ENCODE assay signal across 10 cellular contexts in genomic region chr7:37921876-37922275, GRCh38. TPM values are rescaled to one million over a fixed set of nuclear protein-coding genes. Genes with fewer than 3 reads are reported as not detected.
DNase-seq lines count a peak whose midpoint lies in the region; ATAC-seq and TF ChIP-seq lines count a peak whose summit lies in the region.
"Had no signal": no experiment of that assay in that cellular context is flagged by ENCODE, and none has a peak within 500 bp of the region (broad histone marks: within the 10 kb centered on the region; RNA-seq: fewer than 3 reads in every experiment).

No MANE protein-coding gene starts in this region.

- H3K4me3 Mint-ChIP-seq in activated naive CD8-positive, alpha-beta T cell treated with anti-CD3 and anti-CD28 coated beads, Interleukin-2, amount 50 U/mL, for 24 hours: peak overlapping the region; percentile 71

- DNase-seq in SK-N-SH (no peak), kidney epithelial cell (ENCODE audit: low read depth) (no peak), sigmoid colon (no peak), NCI-H774 (lab: John Stamatoyannopoulos, UW) (no peak)
- no peak for DNase-seq in activated naive CD8-positive, alpha-beta T cell treated with anti-CD3 and anti-CD28 coated beads, Interleukin-2, amount 50 U/mL, for 24 hours
- DNase-seq in activated CD4-positive, CD25-positive, alpha-beta regulatory T cell treated with anti-CD3 and anti-CD28 coated beads, Interleukin-2, amount 50 U/mL, for 72 hours: no peak

- intact Hi-C loops in sigmoid colon (cut with DNase I): no loop called here

- TF ChIP-seq EP300 in SK-N-SH (IDR thresholded peaks at IDR 0.05; ENCODE audit: borderline replicate concordance in 1 of 2, low read depth in 1 of 2, low read length in 1 of 2) (no peak), sigmoid colon (IDR thresholded peaks at IDR 0.05) (no peak)

- H4K20me1 ChIP-seq in SK-N-SH (ENCODE audit: insufficient read depth): no peaks in the 10 kb centered on the region

- H3K9ac ChIP-seq in SK-N-SH: no peak overlapping the region
- H3K9ac ChIP-seq in subcutaneous abdominal adipose tissue (ENCODE audit: low read length in 5 of 5): peak overlapping the region in 3 of 5 donors; percentile 76 to 86 (median 78)

- H2AFZ ChIP-seq in SK-N-SH (ENCODE audit: low read depth): no peak overlapping the region

- TF ChIP-seq POLR2A in sigmoid colon (IDR thresholded peaks at IDR 0.05): no peak

- H3K4me3 ChIP-seq in SK-N-SH (ENCODE audit: low read depth in 2 of 2, low read length in 1 of 2) (peak overlapping the region; percentile 74 to 94; a peak in 3 of 4 replicates), kidney epithelial cell (ENCODE audit: low read depth, low read length) (peak overlapping the region; percentile 19), subcutaneous abdominal adipose tissue (ENCODE audit: low read depth in 1 of 5, low read length in 5 of 5) (peak overlapping the region; percentile 67 to 90 (median 78)), sigmoid colon (peak overlapping the region in 2 of 4 donors; percentile 62 to 63)

- peak overlapping the region; percentile 89 for H3K4me2 ChIP-seq in SK-N-SH

- H3K27me3 ChIP-seq in SK-N-SH (ENCODE audit: insufficient read depth) (peaks cover 13% of the 10 kb centered on the region; the same call in 1 of the 2 replicates), kidney epithelial cell (ENCODE audit: control insufficient read depth, insufficient read depth, low read length) (no peaks in the 10 kb centered on the region), subcutaneous abdominal adipose tissue (ENCODE audit: control insufficient read depth in 5 of 5, insufficient read depth in 4 of 5, low read length in 5 of 5) (no peaks in the 10 kb centered on the region), sigmoid colon (peaks cover 0 to 21% (median 3%) of the 10 kb centered on the region in 3 donors)

- H3K9me3 Mint-ChIP-seq in activated naive CD8-positive, alpha-beta T cell treated with anti-CD3 and anti-CD28 coated beads, Interleukin-2, amount 50 U/mL, for 24 hours: no peaks in the 10 kb centered on the region

- POLR2A ChIA-PET in SK-N-SH (lab: Yijun Ruan, JAX): interaction anchor here (1.2 kb wide), 1 partner anchor 39 kb away, joined by 3 read pairs; no protein-coding TSS in a partner anchor

- H3K27ac ChIP-seq in SK-N-SH (ENCODE audit: low read depth in 2 of 2, low read length in 1 of 2) (no peak overlapping the region), subcutaneous abdominal adipose tissue (ENCODE audit: low read depth, low read length) (peak overlapping the region; percentile 84), sigmoid colon (no peak overlapping the region)
- H3K27ac ChIP-seq: epithelial cell of prostate had no signal

- H3K27me3 Mint-ChIP-seq in activated naive CD8-positive, alpha-beta T cell treated with anti-CD3 and anti-CD28 coated beads, Interleukin-2, amount 50 U/mL, for 24 hours: peaks cover 47% of the 10 kb centered on the region

- H3K9me2 ChIP-seq in SK-N-SH: no peaks in the 10 kb centered on the region

- no peak overlapping the region for H3K27ac Mint-ChIP-seq in activated naive CD8-positive, alpha-beta T cell treated with anti-CD3 and anti-CD28 coated beads, Interleukin-2, amount 50 U/mL, for 24 hours

- peaks cover 6% of the 10 kb centered on the region; the same call in 1 of the 2 replicates for H3K79me2 ChIP-seq in SK-N-SH (ENCODE audit: insufficient read depth)

- H3K9me3 ChIP-seq in SK-N-SH (no peaks in the 10 kb centered on the region), subcutaneous abdominal adipose tissue (ENCODE audit: control insufficient read depth in 5 of 5, low read length in 5 of 5) (peaks cover 0 to 10% (median 9%) of the 10 kb centered on the region in 5 donors), sigmoid colon (no peaks in the 10 kb centered on the region)

- TF ChIP-seq CTCF in SK-N-SH (IDR thresholded peaks at IDR 0.05) (no peak), kidney epithelial cell (IDR thresholded peaks at IDR 0.05; ENCODE audit: insufficient read depth, low read length, poor library complexity, severe bottlenecking) (no peak), sigmoid colon (IDR thresholded peaks at IDR 0.05) (no peak)

- no peaks in the 10 kb centered on the region for H3F3A ChIP-seq in SK-N-SH (replicated peaks; ENCODE audit: insufficient read depth)

- H3K36me3 ChIP-seq in SK-N-SH (replicated peaks in 1 of 2; ENCODE audit: control insufficient read depth in 1 of 2, insufficient read depth in 2 of 2, low read length in 1 of 2) (no peaks in the 10 kb centered on the region), kidney epithelial cell (ENCODE audit: control insufficient read depth, insufficient read depth, low read length) (no peaks in the 10 kb centered on the region), subcutaneous abdominal adipose tissue (ENCODE audit: control insufficient read depth in 5 of 5, insufficient read depth in 5 of 5, low read length in 5 of 5) (no peaks in the 10 kb centered on the region), sigmoid colon (no peaks in the 10 kb centered on the region)

- peaks cover 16% of the 10 kb centered on the region for H3K4me1 Mint-ChIP-seq in activated naive CD8-positive, alpha-beta T cell treated with anti-CD3 and anti-CD28 coated beads, Interleukin-2, amount 50 U/mL, for 24 hours

- no peak for TF ChIP-seq RAD21 in SK-N-SH (IDR thresholded peaks at IDR 0.05; ENCODE audit: low read length)

- CTCF ChIA-PET in SK-N-SH (lab: Yijun Ruan, JAX): interaction anchor here (0.6 to 16.2 kb wide), 14 partner anchors 8 to 449 kb away, joined by 3 to 280 read pairs (median 4); no protein-coding TSS in a partner anchor

- H3K4me1 ChIP-seq in SK-N-SH (ENCODE audit: control insufficient read depth in 1 of 2, insufficient read depth in 2 of 2, low read depth in 1 of 2, low read length in 1 of 2) (peaks cover 0 to 17% of the 10 kb centered on the region in 2 experiments; a peak in 2 of 4 replicates), subcutaneous abdominal adipose tissue (ENCODE audit: control insufficient read depth in 5 of 5, insufficient read depth in 5 of 5, low read length in 5 of 5) (peaks cover 2 to 48% (median 36%) of the 10 kb centered on the region in 5 donors), sigmoid colon (peaks cover 0 to 25% (median 10%) of the 10 kb centered on the region in 4 donors)

- no peak for ATAC-seq in SK-N-SH treated with all-trans-retinoic acid at 6 μM for 48 hours
- no peak for ATAC-seq in activated naive CD8-positive, alpha-beta T cell treated with anti-CD3 and anti-CD28 coated beads, Interleukin-2, amount 50 U/mL, for 24 hours

- 52% methylated on average over 4 of the region's 4 CpGs for WGBS in SK-N-SH (ENCODE audit: low lambda C conversion rate)
- 67 to 68% methylated on average over 4 of the region's 4 CpGs for WGBS in sigmoid colon, 2 donors

- no peaks in the 10 kb centered on the region for H3K36me3 Mint-ChIP-seq in activated naive CD8-positive, alpha-beta T cell treated with anti-CD3 and anti-CD28 coated beads, Interleukin-2, amount 50 U/mL, for 24 hours (ENCODE audit: low read depth)

TF ChIP-seq in SK-N-SH, 30 proteins besides CTCF, POLR2A, EP300 and RAD21:
- no peak for TF ChIP-seq PBX3 (IDR thresholded peaks at IDR 0.05)

TF ChIP-seq in SK-N-SH treated with all-trans-retinoic acid at 6 μM for 48 hours, 23 proteins besides CTCF, POLR2A, EP300 and RAD21 (continues in another document):
- TF ChIP-seq CREB5 (CRISPR knock-in tag; IDR thresholded peaks at IDR 0.05; ENCODE audit: low read depth) (no peak), PATZ1 (CRISPR knock-in tag; IDR thresholded peaks at IDR 0.05; ENCODE audit: borderline replicate concordance) (no peak), TOX (CRISPR knock-in tag; IDR thresholded peaks at IDR 0.05; ENCODE audit: borderline replicate concordance) (no peak), ZNF565 (CRISPR knock-in tag; conservative IDR thresholded peaks at IDR 0.05; ENCODE audit: low read depth) (no peak), ARNTL (CRISPR knock-in tag; IDR thresholded peaks at IDR 0.05; ENCODE audit: borderline replicate concordance, low read depth) (no peak), PPARA (CRISPR knock-in tag; IDR thresholded peaks at IDR 0.05; ENCODE audit: borderline replicate concordance) (no peak), ZNF8 (CRISPR knock-in tag; IDR thresholded peaks at IDR 0.05) (no peak)

RNA-seq across cellular contexts. Expression of gene EPDR1, which starts 1.4 kb away (rescaled TPM):
- polyA plus RNA-seq in SK-N-SH (2012; rRNA removed) (7.4 and 10.9 TPM in 2 replicates), sigmoid colon (1 to 10 TPM; 4.2 to 5.8 (median 5.5) TPM)
- 10.4 and 11.6 TPM in 2 replicates for polyA plus RNA-seq in SK-N-SH (2012; cell fraction: cytosol; rRNA removed)
- 6.5 and 8.3 TPM in 2 replicates for polyA plus RNA-seq in SK-N-SH (2012; cell fraction: nucleus; rRNA removed)
- total RNA-seq in kidney epithelial cell (26.4 and 44.1 TPM in 2 replicates), sigmoid colon (10 to 100 TPM in 3 of 4 donors, 1 to 10 TPM in 1; 9.2 to 20.9 (median 13.9) TPM)

RNA-seq across cellular contexts. Expression of gene SFRP4, which starts 5.3 kb away (rescaled TPM):
- polyA plus RNA-seq in SK-N-SH (2012; rRNA removed) (0.03 TPM in 1 of 2 replicates, not detected in the other), sigmoid colon (under 1 TPM; 0.23 to 0.60 (median 0.28) TPM)
- polyA plus RNA-seq in SK-N-SH (2012; cell fraction: cytosol; rRNA removed): 0.04 TPM in 1 of 2 replicates, not detected in the other
- polyA plus RNA-seq in SK-N-SH (2012; cell fraction: nucleus; rRNA removed): 0.04 and 0.05 TPM in 2 replicates
- total RNA-seq in kidney epithelial cell (0.21 TPM in 1 of 2 replicates, not detected in the other), sigmoid colon (10 to 100 TPM in 1 of 4 donors, 1 to 10 TPM in 3; 1.2 to 10.2 (median 2.3) TPM)
- total RNA-seq: lung microvascular endothelial cell had no signal
